In genomic region chr12:26120561-26121274, GRCh38 we compare ENCODE assay signal across 12 cellular contexts. TPM values are rescaled to one million over a fixed set of nuclear protein-coding genes. Genes with fewer than 3 reads are reported as not detected.
A peak's percentile ranks its signal among the peaks of the same experiment; 100 is the strongest.
DNase-seq lines count a peak whose midpoint lies in the region; ATAC-seq, FAIRE-seq and TF ChIP-seq lines count a peak whose summit lies in the region.
"Had no signal": no experiment of that assay in that cellular context is flagged by ENCODE, and none has a peak within 500 bp of the region (broad histone marks: within the 10 kb centered on the region; RNA-seq: fewer than 3 reads in every experiment).

No MANE protein-coding gene starts in this region.

- no peaks in the 10 kb centered on the region for H3K9me3 ChIP-seq in iPS-18a (ENCODE audit: control insufficient read depth, low read depth, low read length)
- H3K9me3 ChIP-seq in sigmoid colon, result no peaks in the 10 kb centered on the region
- H3K9me3 ChIP-seq: BLaER1, mucosa of descending colon had no signal

- H3K27ac ChIP-seq in iPS-18a (ENCODE audit: low read length) (no peak overlapping the region), sigmoid colon (peak overlapping the region; percentile 95 to 99 (median 98))
- H3K27ac ChIP-seq: BLaER1 had no signal

- peaks cover 78% of the 10 kb centered on the region for H3K27me3 ChIP-seq in iPS-18a (ENCODE audit: control insufficient read depth, insufficient read depth, low read length)
- H3K27me3 ChIP-seq in sigmoid colon, result no peaks in the 10 kb centered on the region

- no peaks in the 10 kb centered on the region for H3K9me3 Mint-ChIP-seq in WTC11

- TF ChIP-seq CTCF in WTC11 (IDR thresholded peaks at IDR 0.05) (no peak), sigmoid colon (IDR thresholded peaks at IDR 0.05) (no peak)

- H3K27me3 Mint-ChIP-seq in WTC11 (ENCODE audit: low read depth), result peaks cover 61% of the 10 kb centered on the region

- peaks cover 66% of the 10 kb centered on the region for H3K4me1 Mint-ChIP-seq in WTC11

- POLR2A ChIA-PET in WTC11 (lab: Charles Lee), result no interaction called here

- CTCF ChIA-PET in WTC11 (lab: Charles Lee), result interaction anchor here (0.7 to 1.8 kb wide), 3 partner anchors 204 to 765 kb away, joined by 3 to 7 read pairs (median 3); no protein-coding TSS in a partner anchor

- H3K36me3 Mint-ChIP-seq in WTC11, result no peaks in the 10 kb centered on the region

- peak; percentile 9 for FAIRE-seq in GM12892 (lab: Jason Lieb, UNC)
- FAIRE-seq: TTC549 had no signal

- intact Hi-C loops in sigmoid colon (cut with DNase I), result loop anchor here (10.0 kb wide), 1 partner anchor 104 kb away; no protein-coding TSS in a partner anchor

- no peaks in the 10 kb centered on the region for H3K36me3 ChIP-seq in iPS-18a (ENCODE audit: control insufficient read depth, low read depth, low read length)
- H3K36me3 ChIP-seq in sigmoid colon, result no peaks in the 10 kb centered on the region
- H3K36me3 ChIP-seq: BLaER1 had no signal

- no peak for ATAC-seq in WTC11
- no peak for ATAC-seq in HG03565 (IDR thresholded peaks at IDR 0.05; ENCODE audit: unreplicated experiment)
- ATAC-seq: mucosa of descending colon had no signal

- peak overlapping the region; percentile 54 for H3K4me3 ChIP-seq in iPS-18a (ENCODE audit: low read length)
- peak overlapping the region in 3 of 4 donors; percentile 2 to 73 (median 3) for H3K4me3 ChIP-seq in sigmoid colon
- H3K4me3 ChIP-seq: BLaER1, mucosa of descending colon had no signal

- DNase-seq in GM12892 (ENCODE audit: insufficient read length) (no peak), WTC11 (ENCODE audit: low spot score) (no peak), sigmoid colon (no peak), NCI-H1417 treated with DMSO at 0.1 percent for 48 hours (lab: John Stamatoyannopoulos, UW) (no peak), NCI-H1694 (lab: John Stamatoyannopoulos, UW) (no peak)
- DNase-seq in stimulated activated naive CD4-positive, alpha-beta T cell (lab: John Stamatoyannopoulos, UW), result no peak
- DNase-seq: activated T-cell treated with anti-CD3 and anti-CD28 coated beads, Interleukin-2, amount 50 U/mL, for 1 hour; mucosa of descending colon had no signal

- TF ChIP-seq EP300 in sigmoid colon (IDR thresholded peaks at IDR 0.05), result no peak

- WGBS in sigmoid colon, 2 donors, result 91 to 93% methylated on average over 4 of the region's 4 CpGs

- peak overlapping the region; percentile 76 for H3K4me3 Mint-ChIP-seq in WTC11

- no peak for TF ChIP-seq POLR2A in GM12892 (IDR thresholded peaks at IDR 0.05; ENCODE audit: low read depth, low read length)
- no peak for TF ChIP-seq POLR2A in sigmoid colon (IDR thresholded peaks at IDR 0.05)

- peaks cover 35% of the 10 kb centered on the region for H3K4me1 ChIP-seq in iPS-18a (ENCODE audit: control insufficient read depth, low read depth, low read length)
- H3K4me1 ChIP-seq in sigmoid colon, result peaks cover 0 to 43% (median 32%) of the 10 kb centered on the region in 4 donors

- no peak overlapping the region for H3K27ac Mint-ChIP-seq in WTC11

- no peak overlapping the region for H3K9ac ChIP-seq in iPS-18a (ENCODE audit: low read length)
- H3K9ac ChIP-seq: BLaER1 had no signal

TF ChIP-seq in WTC11, 78 proteins besides CTCF, POLR2A, EP300 and RAD21:
- TF ChIP-seq PRRX2 (CRISPR knock-in tag; IDR thresholded peaks at IDR 0.05) (no peak), ESRRA (CRISPR knock-in tag; IDR thresholded peaks at IDR 0.05; ENCODE audit: borderline replicate concordance) (no peak), ZNF423 (CRISPR knock-in tag; IDR thresholded peaks at IDR 0.05) (no peak), HMGXB4 (CRISPR knock-in tag; IDR thresholded peaks at IDR 0.05) (no peak), FOXP4 (CRISPR knock-in tag; IDR thresholded peaks at IDR 0.05) (no peak), USF1 (CRISPR knock-in tag; IDR thresholded peaks at IDR 0.05) (no peak), FOXK1 (CRISPR knock-in tag; IDR thresholded peaks at IDR 0.05) (no peak), GTF2I (CRISPR knock-in tag; conservative IDR thresholded peaks at IDR 0.05) (no peak), ATF2 (CRISPR knock-in tag; IDR thresholded peaks at IDR 0.05; ENCODE audit: borderline replicate concordance, low read depth) (no peak), KAT7 (CRISPR knock-in tag; IDR thresholded peaks at IDR 0.05; ENCODE audit: borderline replicate concordance) (no peak), E2F4 (CRISPR knock-in tag; IDR thresholded peaks at IDR 0.05; ENCODE audit: borderline replicate concordance, low read depth) (no peak), JUN (CRISPR knock-in tag; IDR thresholded peaks at IDR 0.05) (no peak)

RNA-seq across cellular contexts. Expression of gene BHLHE41, which starts 4.1 kb away (rescaled TPM):
- polyA plus RNA-seq in GM12892 (2012; ENCODE audit: missing spikeins), result 1.5 TPM
- total RNA-seq in WTC11 (2021) (5.9 to 7.6 TPM (median 6.7 TPM) in 3 replicates), sigmoid colon (1 to 10 TPM; 3.9 to 6.4 (median 6.0) TPM)
- polyA plus RNA-seq in sigmoid colon, result 10 to 100 TPM in 1 of 3 donors, 1 to 10 TPM in 2; 4.8 to 12.6 (median 6.2) TPM
